ENCODE assay signal across 8 cellular contexts in genomic region chr13:48769107-48769704, GRCh38.
DNase-seq lines count a peak whose midpoint lies in the region; ATAC-seq and TF ChIP-seq lines count a peak whose summit lies in the region.

No MANE protein-coding gene starts in this region.

- in situ Hi-C loops in astrocyte of the cerebellum (cut with HindIII; ENCODE audit: low sequenced_read_pairs) = no loop called here

- DNase-seq in activated gamma-delta T cell treated with Interleukin-2 at 50 U/mL for 16 hours (peak; percentile 84), activated gamma-delta T cell (lab: John Stamatoyannopoulos, UW) (no peak), NCI-H187 (lab: John Stamatoyannopoulos, UW) (peak; percentile 29 to 59), T-helper 9 cell (peak; percentile 76), astrocyte of the cerebellum (ENCODE audit: low read depth) (peak; percentile 88), iPS DF 19.7 (ENCODE audit: low read depth, low spot score) (peak; percentile 52)
- DNase-seq in stimulated activated CD4-positive, alpha-beta T cell treated with anti-CD3 and anti-CD28 coated beads, Interleukin-15, amount 100 ng/mL, for 1 hour (ENCODE audit: low read depth in 1 of 2, low spot score in 1 of 2) = peak; percentile 24 to 56

- ATAC-seq in HG02884 (IDR thresholded peaks at IDR 0.05; ENCODE audit: unreplicated experiment) = peak; percentile 70

- peak; percentile 98 for TF ChIP-seq CTCF in astrocyte of the cerebellum (IDR thresholded peaks at IDR 0.05; ENCODE audit: low read depth, low read length, missing control alignments)

- H3K4me3 ChIP-seq in astrocyte of the cerebellum (ENCODE audit: low read depth, low read length) = no peak overlapping the region
